In genomic region chr7:46606771-46607170, GRCh38 we compare ENCODE assay signal across 33 cellular contexts.
"Had no signal": no experiment of that assay in that cellular context is flagged by ENCODE, and none has a peak within 500 bp of the region (broad histone marks: within the 10 kb centered on the region; RNA-seq: fewer than 3 reads in every experiment).

No MANE protein-coding gene starts in this region.

- H3K9me3 ChIP-seq: adrenal gland, ascending aorta, colonic mucosa, esophagus squamous epithelium, gastrocnemius medialis, right lobe of liver, upper lobe of left lung, vagina had no signal

- DNase-seq: activated CD4-positive, alpha-beta memory T cell treated with anti-CD3 and anti-CD28 coated beads for 36 hours; activated CD4-positive, alpha-beta T cell treated with anti-CD3 and anti-CD28 coated beads, Interleukin-2, amount 10 ng/mL, durations not matched to agents 24 days and 14 days; activated CD4-positive, CD25-positive, alpha-beta regulatory T cell treated with anti-CD3 and anti-CD28 coated beads, Interleukin-2, amount 50 U/mL, for 72 hours; activated CD8-positive, alpha-beta memory T cell treated with anti-CD3 and anti-CD28 coated beads, Interleukin-2, amount 50 U/mL, for 4 hours; activated effector memory CD4-positive, alpha-beta T cell treated with anti-CD3 and anti-CD28 coated beads, Interleukin-2, amount 50 U/mL, for 16 hours; activated naive CD4-positive, alpha-beta T cell treated with anti-CD3 and anti-CD28 coated beads for 36 hours; activated naive CD8-positive, alpha-beta T cell treated with anti-CD3 and anti-CD28 coated beads for 36 hours; activated T-cell treated with anti-CD3 and anti-CD28 coated beads, Interleukin-2, amount 50 U/mL, for 1 hour; adrenal gland; cerebellar nuclear complex; colonic mucosa; effector CD8-positive, alpha-beta T cell; esophagus squamous epithelium; gastrocnemius medialis; glutamatergic neuron; islet precursor cell; mammary epithelial cell; naive thymus-derived CD4-positive, alpha-beta T cell; posterior cingulate gyrus; right lobe of liver; stimulated activated CD4-positive, alpha-beta T cell treated with anti-CD3 and anti-CD28 coated beads, Interleukin-4, amount 100 ng/mL, for 4 hours; stimulated activated CD8-positive, alpha-beta memory T cell treated with anti-CD3 and anti-CD28 coated beads, Interleukin-4, amount 100 ng/mL, for 48 hours; stimulated activated naive CD8-positive, alpha-beta T cell treated with anti-CD3 and anti-CD28 coated beads, Interleukin-15, amount 100 ng/mL, for 72 hours; substantia nigra; T-helper 2 cell; upper lobe of left lung had no signal

- H3K36me3 ChIP-seq: adrenal gland, ascending aorta, cardiac muscle cell, colonic mucosa, esophagus squamous epithelium, gastrocnemius medialis, right lobe of liver, upper lobe of left lung, vagina had no signal

- H3K4me3 ChIP-seq: adrenal gland, ascending aorta, cardiac muscle cell, colonic mucosa, esophagus squamous epithelium, gastrocnemius medialis, right lobe of liver, skin epidermis, upper lobe of left lung, vagina had no signal

- H3K27me3 ChIP-seq: adrenal gland, ascending aorta, cardiac muscle cell, colonic mucosa, esophagus squamous epithelium, gastrocnemius medialis, right lobe of liver, upper lobe of left lung, vagina had no signal

- H3K4me1 ChIP-seq: colonic mucosa, right lobe of liver had no signal

- H3K27ac ChIP-seq: adrenal gland, ascending aorta, cardiac muscle cell, colonic mucosa, epithelial cell of prostate, esophagus squamous epithelium, right lobe of liver, skin epidermis, upper lobe of left lung, vagina had no signal

- ATAC-seq: gastrocnemius medialis; left ventricle myocardium superior; naive thymus-derived CD4-positive, alpha-beta T cell; right lobe of liver; stimulated activated memory B cell treated with anti-CD40 and anti-IgM and Interleukin-4, amounts not matched to agents 10 μg/mL and 1 μg/mL and 100 μg/mL, for 72 hours; stimulated activated naive CD8-positive, alpha-beta T cell treated with anti-CD3 and anti-CD28 coated beads, Interleukin-15, amount 100 ng/mL, for 72 hours had no signal
